In the genomic region with DNA sequence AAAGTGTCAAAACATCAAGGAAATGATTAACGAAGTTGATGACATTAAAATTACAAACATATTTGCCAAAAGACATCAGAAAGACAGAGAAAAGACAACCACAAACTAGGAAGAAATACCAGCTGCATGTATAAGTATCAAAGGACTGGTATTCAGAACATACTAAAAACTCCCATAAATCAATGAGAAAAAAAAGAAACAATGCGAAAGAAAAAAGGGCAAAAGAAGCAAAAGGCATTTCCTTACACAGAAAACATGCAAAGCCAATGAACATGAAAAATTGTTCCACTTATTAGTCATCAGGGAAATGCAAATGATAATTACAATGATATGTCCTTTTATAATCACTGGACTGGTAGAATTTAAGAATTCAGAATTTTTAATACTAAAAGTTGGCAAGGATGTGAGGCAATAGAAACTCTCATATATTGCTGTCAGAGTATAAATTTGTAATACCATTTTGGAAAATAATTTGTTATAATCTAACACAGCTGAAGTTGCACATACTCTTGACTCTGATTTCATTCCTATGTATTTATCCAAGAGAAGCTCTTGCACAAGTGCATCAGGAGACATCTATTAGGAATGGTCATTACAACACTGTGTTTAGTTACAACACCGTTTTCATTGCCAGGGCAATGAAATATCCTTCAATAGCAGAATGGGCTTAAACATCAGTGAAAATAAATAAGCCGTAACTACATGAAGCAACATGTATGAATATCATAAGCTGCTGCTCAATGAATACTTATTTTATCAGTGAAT, we compare ENCODE assay signal across 14 cellular contexts.
A peak's percentile ranks its signal among the peaks of the same experiment; 100 is the strongest.
DNase-seq lines count a peak whose midpoint lies in the region; ATAC-seq and TF ChIP-seq lines count a peak whose summit lies in the region.
"Had no signal": no experiment of that assay in that cellular context is flagged by ENCODE, and none has a peak within 500 bp of the region (broad histone marks: within the 10 kb centered on the region; RNA-seq: fewer than 3 reads in every experiment).

No MANE protein-coding gene starts in this region.

- H3K4me3 ChIP-seq in right lobe of liver (no peak overlapping the region), upper lobe of right lung (no peak overlapping the region)
- H3K4me3 ChIP-seq: neural progenitor cell, thyroid gland had no signal

- 44% methylated on average over 4 of the region's 4 CpGs for WGBS in right lobe of liver (ENCODE audit: insufficient coverage, low coverage, low lambda C conversion rate, missing lambda C conversion rate)

- no peak for TF ChIP-seq POLR2A in right lobe of liver (IDR thresholded peaks at IDR 0.05)

- ATAC-seq in right lobe of liver (peak; percentile 86 to 98 (median 94)), upper lobe of right lung (no peak), HG02571 (IDR thresholded peaks at IDR 0.05; ENCODE audit: unreplicated experiment) (no peak)

- H3K4me1 ChIP-seq in right lobe of liver (peaks cover 0 to 4% (median 0%) of the 10 kb centered on the region in 4 donors), upper lobe of right lung (no peaks in the 10 kb centered on the region)
- H3K4me1 ChIP-seq: neural progenitor cell had no signal

- no peaks in the 10 kb centered on the region for H3K9me3 ChIP-seq in right lobe of liver
- no peaks in the 10 kb centered on the region for H3K9me3 ChIP-seq in upper lobe of right lung
- H3K9me3 ChIP-seq: thyroid gland had no signal

- H3K27ac ChIP-seq in right lobe of liver: no peak overlapping the region
- H3K27ac ChIP-seq in upper lobe of right lung: peak overlapping the region; percentile 52
- H3K27ac ChIP-seq: neural progenitor cell had no signal

- DNase-seq in HS-5 (ENCODE audit: low read depth) (peak; percentile 96), dermis blood vessel endothelial cell (peak; percentile 8), right lobe of liver (no peak), upper lobe of right lung (no peak)
- no peak for DNase-seq in activated T-cell treated with anti-CD3 and anti-CD28 coated beads, Interleukin-2, amount 50 U/mL, for 48 hours
- DNase-seq in stimulated activated CD4-positive, alpha-beta T cell treated with anti-CD3 and anti-CD28 coated beads, Interleukin-4, amount 100 ng/mL, for 4 hours: no peak
- DNase-seq: activated CD4-positive, alpha-beta memory T cell treated with anti-CD3 and anti-CD28 coated beads for 36 hours; DMS53; effector memory CD4-positive, alpha-beta T cell; islet precursor cell; NCI-H1105 treated with DMSO at 0.1 percent for 48 hours; thyroid gland had no signal

- no peak for TF ChIP-seq CTCF in right lobe of liver (IDR thresholded peaks at IDR 0.05)
- TF ChIP-seq CTCF in upper lobe of right lung (IDR thresholded peaks at IDR 0.05): no peak

- H3K36me3 ChIP-seq in right lobe of liver (no peaks in the 10 kb centered on the region), upper lobe of right lung (no peaks in the 10 kb centered on the region)
- H3K36me3 ChIP-seq: neural progenitor cell, thyroid gland had no signal

- intact Hi-C loops in right lobe of liver (cut with DNase I): no loop called here
- intact Hi-C loops in upper lobe of right lung (cut with DNase I): no loop called here

- no peaks in the 10 kb centered on the region for H3K27me3 ChIP-seq in right lobe of liver
- H3K27me3 ChIP-seq in upper lobe of right lung: no peaks in the 10 kb centered on the region
- H3K27me3 ChIP-seq: neural progenitor cell, thyroid gland had no signal

Comparison
In these comparisons a context has a peak if more than half of its experiments do, and no peak if none do; other contexts are left out.
1. DNase-seq: peak in HS-5 (single experiment) and dermis blood vessel endothelial cell (single experiment); none in right lobe of liver (0 of 3), upper lobe of right lung (single experiment), activated T-cell treated with anti-CD3 and anti-CD28 coated beads, Interleukin-2, amount 50 U/mL, for 48 hours (0 of 2) and stimulated activated CD4-positive, alpha-beta T cell treated with anti-CD3 and anti-CD28 coated beads, Interleukin-4, amount 100 ng/mL, for 4 hours (0 of 2).
2. ATAC-seq: peak in right lobe of liver (4 of 4); none in upper lobe of right lung (single experiment) and HG02571 (single experiment).